8 cellular contexts compared by ENCODE assay signal in genomic region chr2:73233154-73233931, GRCh38. TPM values are rescaled to one million over a fixed set of nuclear protein-coding genes. Genes with fewer than 3 reads are reported as not detected.
DNase-seq lines count a peak whose midpoint lies in the region; ATAC-seq and TF ChIP-seq lines count a peak whose summit lies in the region.

PRADC1 (minus strand) TSS chr2:73233239; CDS start chr2:73233160, 79 bp downstream.

- peak within 1 kb of the TSS; percentile 41 for H3K27ac ChIP-seq in PC-3 (ENCODE audit: low read length)

- H3K9ac ChIP-seq in PC-3 (ENCODE audit: low read length), result peak within 1 kb of the TSS; percentile 97

- no peaks in the 10 kb centered on the region for H3K27me3 ChIP-seq in PC-3 (ENCODE audit: low read length)

- peak; percentile 92 for ATAC-seq in GM21576 (IDR thresholded peaks at IDR 0.05; ENCODE audit: unreplicated experiment)
- ATAC-seq in PC-3, result peak; percentile 89

- H3K4me3 ChIP-seq in PC-3 (ENCODE audit: low read length), result peak within 1 kb of the TSS; percentile 94
- peak within 1 kb of the TSS; percentile 88 for H3K4me3 ChIP-seq in epithelial cell of proximal tubule (ENCODE audit: low read depth, low read length)

- H2AFZ ChIP-seq in PC-3 (ENCODE audit: low read length), result peak within 1 kb of the TSS; percentile 96

- peaks cover 51% of the 10 kb centered on the region for H3K79me2 ChIP-seq in PC-3 (ENCODE audit: low read length)

- H3F3A ChIP-seq in PC-3 (ENCODE audit: low read length, unreplicated experiment), result no peaks in the 10 kb centered on the region

- intact Hi-C loops in PC-3 (cut with micrococcal nuclease), result loop anchor here (1.0 kb wide), 1 partner anchor 19 kb away; the partner anchor contains the start of gene SMYD5

- peaks cover 15% of the 10 kb centered on the region for H3K4me1 ChIP-seq in PC-3 (ENCODE audit: insufficient read depth, low read length)

- H3K9me2 ChIP-seq in PC-3 (replicated peaks; ENCODE audit: low read length), result no peaks in the 10 kb centered on the region

- no peaks in the 10 kb centered on the region for H3K9me3 ChIP-seq in PC-3 (ENCODE audit: low read length)

- peak within 1 kb of the TSS; percentile 99 for H3K4me2 ChIP-seq in PC-3 (ENCODE audit: low read length)

- H4K20me1 ChIP-seq in PC-3 (ENCODE audit: low read length), result peaks cover 33% of the 10 kb centered on the region

- TF ChIP-seq RAD21 in Ishikawa (IDR thresholded peaks at IDR 0.05; ENCODE audit: low read depth), result no peak

- peak; percentile 100 for DNase-seq in DMS114 treated with DMSO at 0.1 percent for 48 hours (lab: John Stamatoyannopoulos, UW; ENCODE audit: unreplicated experiment)
- peak; percentile 99 for DNase-seq in PC-3
- DNase-seq in activated T-cell treated with anti-CD3 and anti-CD28 coated beads, Interleukin-2, amount 50 U/mL, for 1 hour, result peak; percentile 87
- peak; percentile 96 for DNase-seq in epithelial cell of proximal tubule (ENCODE audit: low read depth)
- peak; percentile 100 for DNase-seq in mucosa of gallbladder (ENCODE audit: low spot score)
- DNase-seq in stimulated activated CD8-positive, alpha-beta memory T cell treated with anti-CD3 and anti-CD28 coated beads, Interleukin-4, amount 100 ng/mL, for 4 hours (ENCODE audit: low read depth in 2 of 2, low spot score in 1 of 2), result peak; percentile 89 to 91

- POLR2A ChIA-PET in PC-3 (lab: Charles Lee; ENCODE audit: unreplicated experiment), result interaction anchor here (0.6 kb wide), 1 partner anchor 135 kb away, joined by 4 read pairs; no protein-coding TSS in a partner anchor

- CTCF ChIA-PET in PC-3 (lab: Charles Lee), result interaction anchor here (1.2 to 1.4 kb wide), 2 partner anchors 21 to 56 kb away, joined by 3 read pairs; no protein-coding TSS in a partner anchor

- H3K36me3 ChIP-seq in PC-3 (ENCODE audit: low read depth, low read length), result peaks cover 5% of the 10 kb centered on the region; the same call in 1 of the 2 replicates

- TF ChIP-seq CTCF in PC-3 (conservative IDR thresholded peaks at IDR 0.05; ENCODE audit: low read depth, low read length) (no peak), epithelial cell of proximal tubule (conservative IDR thresholded peaks at IDR 0.05; ENCODE audit: low read depth, low read length) (no peak)

- TSS peak; percentile 77 for BruUV-seq in PC-3 (replicated peaks; lab: Mats Ljungman, UMichigan)

- TF ChIP-seq EP300 in Ishikawa (IDR thresholded peaks at IDR 0.05; ENCODE audit: borderline replicate concordance), result no peak

TF ChIP-seq in Ishikawa, 13 proteins besides CTCF, POLR2A, EP300 and RAD21:
- TF ChIP-seq REST (IDR thresholded peaks at IDR 0.05; ENCODE audit: low read depth), result no peak
- no peak; the same call in 1 of the 2 replicates for TF ChIP-seq ZBTB7A (IDR thresholded peaks at IDR 0.05; ENCODE audit: low read depth)
- no peak for TF ChIP-seq CEBPB (IDR thresholded peaks at IDR 0.05)
- peak; percentile 83; the same call in 1 of the 2 replicates for TF ChIP-seq MAX (IDR thresholded peaks at IDR 0.05)
- peak; percentile 30; the same call in 1 of the 2 replicates for TF ChIP-seq FOXM1 (IDR thresholded peaks at IDR 0.05; ENCODE audit: borderline replicate concordance, low read depth)
- peak; percentile 85 for TF ChIP-seq EGR1 (IDR thresholded peaks at IDR 0.05)
- peak; percentile 19 for TF ChIP-seq NFIC (IDR thresholded peaks at IDR 0.05)
- TF ChIP-seq TEAD4 (IDR thresholded peaks at IDR 0.05), result peak; percentile 22; the same call in 1 of the 2 replicates
- peak; percentile 37; the same call in 1 of the 2 replicates for TF ChIP-seq TAF1 (IDR thresholded peaks at IDR 0.05; ENCODE audit: low read depth)
- peak; percentile 48; the same call in 1 of the 2 replicates for TF ChIP-seq YY1 (IDR thresholded peaks at IDR 0.05; ENCODE audit: low read depth)
- TF ChIP-seq TCF12 (IDR thresholded peaks at IDR 0.05; ENCODE audit: low read depth), result no peak
- TF ChIP-seq CREB1 (IDR thresholded peaks at IDR 0.05; ENCODE audit: low read depth), result peak; percentile 55

RNA-seq across cellular contexts. Expression of gene PRADC1, which starts in this region (rescaled TPM):
- 62.5 and 65.7 TPM in 2 replicates for total RNA-seq in PC-3 (2014; rRNA removed)
- total RNA-seq in epithelial cell of proximal tubule, result 5.0 and 22.3 TPM in 2 replicates
- total RNA-seq in mucosa of gallbladder, result 20.8 TPM

Comparison
In these comparisons a context has a peak if more than half of its experiments do, and no peak if none do; other contexts are left out.
1. Peak in every context shown above with its lines: DNase-seq, ATAC-seq, H3K4me3 ChIP-seq and H3K27ac ChIP-seq.